ENCODE assay signal across 9 cellular contexts in the genomic region with DNA sequence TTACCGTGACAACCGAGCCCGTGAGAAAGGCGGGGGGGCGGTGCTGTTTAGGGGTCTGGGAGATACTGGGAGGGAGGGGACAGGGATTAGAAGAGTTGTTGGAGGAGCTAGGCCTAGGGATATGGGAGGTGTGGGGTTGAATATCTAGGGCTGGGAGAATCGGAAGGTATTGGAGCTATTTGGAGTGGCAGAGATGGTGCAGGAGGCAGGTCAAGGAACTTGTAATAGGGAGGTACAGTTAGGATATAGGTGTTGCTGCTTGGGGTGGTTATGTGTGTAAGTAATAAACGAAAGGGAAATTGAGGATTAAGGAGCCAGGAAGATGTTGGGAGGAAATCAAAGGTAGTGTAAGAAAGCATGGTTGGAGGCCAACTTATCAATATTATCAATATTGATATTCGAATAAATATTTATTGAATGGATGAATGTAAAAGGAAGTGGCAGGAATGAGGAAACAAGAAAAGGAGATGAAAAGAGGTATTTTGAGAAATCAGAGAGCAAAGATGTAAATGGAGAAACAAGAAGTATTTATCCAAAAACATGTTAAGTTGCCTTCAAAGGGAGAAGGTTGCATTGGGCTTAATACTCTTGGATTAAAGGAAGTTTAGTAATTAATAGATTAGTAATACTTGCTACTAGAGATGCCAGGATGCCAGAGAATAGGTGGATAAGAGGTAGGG. TPM values are rescaled to one million over a fixed set of nuclear protein-coding genes. Genes with fewer than 3 reads are reported as not detected.
A peak's percentile ranks its signal among the peaks of the same experiment; 100 is the strongest.
DNase-seq lines count a peak whose midpoint lies in the region; ATAC-seq, FAIRE-seq and TF ChIP-seq lines count a peak whose summit lies in the region.
"Had no signal": no experiment of that assay in that cellular context is flagged by ENCODE, and none has a peak within 500 bp of the region (broad histone marks: within the 10 kb centered on the region; RNA-seq: fewer than 3 reads in every experiment).

No MANE protein-coding gene starts in this region.

- 4 to 9% (median 6%) methylated on average over 8 of the region's 8 CpGs for WGBS in small intestine, 3 donors

- intact Hi-C loops in HCT116 (cut with micrococcal nuclease) = no loop called here

- H3K27ac Mint-ChIP-seq in WTC11 = peak overlapping the region; percentile 94

- H4K20me1 ChIP-seq in HCT116 (ENCODE audit: insufficient read depth) = no peaks in the 10 kb centered on the region

- no peak for FAIRE-seq in small intestine (lab: Jason Lieb, UNC)

- POLR2A ChIA-PET in HCT116 (lab: Charles Lee) = interaction anchor here (1.4 kb wide), 2 partner anchors 27 to 146 kb away, joined by 3 to 4 read pairs; a partner anchor contains a TSS
- POLR2A ChIA-PET in WTC11 (lab: Charles Lee) = no interaction called here

- H3K9me2 ChIP-seq in HCT116 (ENCODE audit: insufficient read depth) = no peaks in the 10 kb centered on the region

- no peak for DNase-seq in HCT116 (ENCODE audit: low read depth, low spot score)
- DNase-seq in WTC11 (ENCODE audit: low spot score) = peak; percentile 89
- no peak for DNase-seq in right atrium auricular region (ENCODE audit: low spot score)
- DNase-seq in small intestine = no peak
- DNase-seq in NCI-H1930 (lab: John Stamatoyannopoulos, UW) = no peak
- DNase-seq in NCI-H1417 treated with DMSO at 0.1 percent for 48 hours (lab: John Stamatoyannopoulos, UW) = no peak

- no peaks in the 10 kb centered on the region for H3K9me3 Mint-ChIP-seq in WTC11

- peak overlapping the region; percentile 86 for H3K4me3 Mint-ChIP-seq in WTC11

- H3K4me2 ChIP-seq in HCT116 (ENCODE audit: low read length) = peak overlapping the region; percentile 83

- BruUV-seq in HCT116 (replicated peaks; lab: Mats Ljungman, UMichigan) = TSS peak; percentile 21

- H3K4me1 ChIP-seq in HCT116 (ENCODE audit: control insufficient read depth in 1 of 2, insufficient read depth in 2 of 2, low read length in 2 of 2) (peaks cover 7 to 20% of the 10 kb centered on the region in 2 experiments; a peak in 3 of 4 replicates), right atrium auricular region (peaks cover 0 to 24% of the 10 kb centered on the region in 2 donors), small intestine (ENCODE audit: control insufficient read depth in 2 of 2, insufficient read depth in 1 of 2, low read depth in 1 of 2, low read length in 1 of 2) (peaks cover 0 to 14% of the 10 kb centered on the region in 2 donors)

- H3K4me3 ChIP-seq in HCT116 (replicated peaks in 1 of 2; ENCODE audit: low read depth in 1 of 2, low read length in 2 of 2) = peak overlapping the region; percentile 78 to 84
- H3K4me3 ChIP-seq in right atrium auricular region = peak overlapping the region; percentile 60 to 71
- H3K4me3 ChIP-seq in small intestine (ENCODE audit: low read depth in 1 of 2, low read length in 2 of 2) = peak overlapping the region; percentile 55 to 85

- H3K27ac ChIP-seq in HCT116 (ENCODE audit: low read depth, low read length) = peak overlapping the region; percentile 41
- H3K27ac ChIP-seq in right atrium auricular region = peak overlapping the region; percentile 90 to 95
- H3K27ac ChIP-seq in small intestine (ENCODE audit: low read depth in 1 of 2, low read length in 1 of 2) = peak overlapping the region; percentile 82 to 95

- H3K36me3 Mint-ChIP-seq in WTC11 = peaks cover 6% of the 10 kb centered on the region; the same call in 1 of the 2 replicates

- ATAC-seq in HCT116 (no peak), WTC11 (peak; percentile 75), GM21526 (IDR thresholded peaks at IDR 0.05; ENCODE audit: low FRiP score, unreplicated experiment) (no peak), GM19351 (IDR thresholded peaks at IDR 0.05; ENCODE audit: unreplicated experiment) (no peak)

- H3K9ac ChIP-seq in HCT116 (ENCODE audit: low read length) = peak overlapping the region; percentile 75

- TF ChIP-seq RAD21 in HCT116 (IDR thresholded peaks at IDR 0.05; ENCODE audit: low read depth) = no peak

- H3K9me3 ChIP-seq in HCT116 (ENCODE audit: control insufficient read depth in 1 of 2, insufficient read depth in 1 of 2, low read depth in 1 of 2, low read length in 2 of 2) = no peaks in the 10 kb centered on the region
- no peaks in the 10 kb centered on the region for H3K9me3 ChIP-seq in right atrium auricular region
- H3K9me3 ChIP-seq in small intestine (ENCODE audit: control insufficient read depth, low read depth) = no peaks in the 10 kb centered on the region

- H3K27me3 Mint-ChIP-seq in WTC11 (ENCODE audit: low read depth) = peaks cover 30% of the 10 kb centered on the region

- no peak for TF ChIP-seq CTCF in HCT116 (IDR thresholded peaks at IDR 0.05 in 2 of 3, conservative IDR thresholded peaks at IDR 0.05 in 1 of 3; ENCODE audit: borderline replicate concordance in 1 of 3, insufficient read depth in 1 of 3, low read depth in 2 of 3, low read length in 2 of 3)
- TF ChIP-seq CTCF in WTC11 (IDR thresholded peaks at IDR 0.05) = no peak
- TF ChIP-seq CTCF in right atrium auricular region (IDR thresholded peaks at IDR 0.05) = no peak

- RAD21 ChIA-PET in HCT116 (lab: Charles Lee; ENCODE audit: low non-redundant PET in 1 of 2, low total read pairs in 2 of 2, uncharacterized antibody in 2 of 2, unreplicated experiment in 2 of 2) = no interaction called here

- H3K36me3 ChIP-seq in HCT116 (ENCODE audit: control insufficient read depth in 1 of 2, insufficient read depth in 2 of 2, low read length in 2 of 2) (peaks cover 2 to 13% of the 10 kb centered on the region in 2 experiments; a peak in 2 of 4 replicates), right atrium auricular region (peaks cover 12% of the 10 kb centered on the region), small intestine (ENCODE audit: control insufficient read depth in 2 of 2, insufficient read depth in 2 of 2, low read length in 2 of 2) (peaks cover 7 to 10% of the 10 kb centered on the region in 2 donors)

- H3K27me3 ChIP-seq in HCT116 (ENCODE audit: insufficient read depth, low read length) = no peaks in the 10 kb centered on the region
- peaks cover 0 to 5% of the 10 kb centered on the region in 2 donors for H3K27me3 ChIP-seq in right atrium auricular region
- no peaks in the 10 kb centered on the region for H3K27me3 ChIP-seq in small intestine (ENCODE audit: control insufficient read depth in 2 of 2, insufficient read depth in 2 of 2, low read length in 2 of 2)

- CTCF ChIA-PET in HCT116 (lab: Charles Lee) = interaction anchor here (1.3 kb wide), 1 partner anchor 24 kb away, joined by 3 read pairs; no protein-coding TSS in a partner anchor
- CTCF ChIA-PET in WTC11 (lab: Charles Lee) = interaction anchor here (0.6 to 1.3 kb wide), 3 partner anchors 34 to 37 kb away, joined by 3 to 5 read pairs (median 3); no protein-coding TSS in a partner anchor

- peaks cover 29% of the 10 kb centered on the region for H3K4me1 Mint-ChIP-seq in WTC11

- H3K79me2 ChIP-seq in HCT116 (ENCODE audit: insufficient read depth, low read length) = peaks cover 23% of the 10 kb centered on the region

- TF ChIP-seq POLR2A in HCT116 (IDR thresholded peaks at IDR 0.05; ENCODE audit: borderline replicate concordance, extremely low read depth, insufficient read depth, insufficient read length) = no peak

- no peak overlapping the region for H2AFZ ChIP-seq in HCT116 (ENCODE audit: low read depth, low read length, poor library complexity, severe bottlenecking)

TF ChIP-seq in HCT116, 20 proteins besides CTCF, POLR2A, EP300 and RAD21 (continues in another document):
- no peak for TF ChIP-seq JUND (IDR thresholded peaks at IDR 0.05)
- TF ChIP-seq, protein P1, sequence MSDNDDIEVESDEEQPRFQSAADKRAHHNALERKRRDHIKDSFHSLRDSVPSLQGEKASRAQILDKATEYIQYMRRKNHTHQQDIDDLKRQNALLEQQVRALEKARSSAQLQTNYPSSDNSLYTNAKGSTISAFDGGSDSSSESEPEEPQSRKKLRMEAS (IDR thresholded peaks at IDR 0.05) = no peak
- TF ChIP-seq TCF7L2 (IDR thresholded peaks at IDR 0.05; ENCODE audit: borderline replicate concordance, extremely low read depth, insufficient read depth, insufficient read length) = no peak
- no peak for TF ChIP-seq SP1 (IDR thresholded peaks at IDR 0.05; ENCODE audit: low read depth)
- no peak for TF ChIP-seq YY1 (IDR thresholded peaks at IDR 0.05; ENCODE audit: extremely low read depth, insufficient replicate concordance, low read depth, low read length)
- no peak for TF ChIP-seq EZH2 (IDR thresholded peaks at IDR 0.05)
- TF ChIP-seq EGR1 (IDR thresholded peaks at IDR 0.05; ENCODE audit: low read depth) = no peak

TF ChIP-seq in WTC11, 78 proteins besides CTCF, POLR2A, EP300 and RAD21 (continues in another document):
- TF ChIP-seq CREM (CRISPR knock-in tag; IDR thresholded peaks at IDR 0.05) = no peak
- TF ChIP-seq NR1H2 (CRISPR knock-in tag; IDR thresholded peaks at IDR 0.05) = no peak
- no peak for TF ChIP-seq ZNF317 (CRISPR knock-in tag; IDR thresholded peaks at IDR 0.05; ENCODE audit: borderline replicate concordance, low read depth)
- no peak for TF ChIP-seq ZBTB21 (CRISPR knock-in tag; IDR thresholded peaks at IDR 0.05; ENCODE audit: borderline replicate concordance)
- TF ChIP-seq, protein P2, sequence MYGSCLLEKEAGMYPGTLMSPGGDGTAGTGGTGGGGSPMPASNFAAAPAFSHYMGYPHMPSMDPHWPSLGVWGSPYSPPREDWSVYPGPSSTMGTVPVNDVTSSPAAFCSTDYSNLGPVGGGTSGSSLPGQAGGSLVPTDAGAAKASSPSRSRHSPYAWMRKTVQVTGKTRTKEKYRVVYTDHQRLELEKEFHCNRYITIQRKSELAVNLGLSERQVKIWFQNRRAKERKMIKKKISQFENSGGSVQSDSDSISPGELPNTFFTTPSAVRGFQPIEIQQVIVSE (CRISPR knock-in tag; IDR thresholded peaks at IDR 0.05; ENCODE audit: borderline replicate concordance) = no peak

RNA-seq across cellular contexts. Expression of a gene that starts 0.6 kb away (rescaled TPM):
- total RNA-seq in HCT116 (2021; ENCODE audit: unreplicated experiment) = 29.3 TPM
- 34.3 and 37.8 TPM in 2 replicates for polyA plus RNA-seq in HCT116 (2012)
- total RNA-seq in WTC11 (2021) = 25.0 to 28.4 TPM (median 27.7 TPM) in 3 replicates
- 10 to 100 TPM; 48.2 to 55.7 TPM for total RNA-seq in right atrium auricular region
- 100 to 1,000 TPM in 2 of 3 donors, 10 to 100 TPM in 1; 71.8 to 111 (median 108) TPM for polyA plus RNA-seq in small intestine

RNA-seq across cellular contexts. Expression of a gene that starts 6.5 kb away (rescaled TPM):
- 42.6 TPM for total RNA-seq in HCT116 (2021; ENCODE audit: unreplicated experiment)
- 83.3 and 89.3 TPM in 2 replicates for polyA plus RNA-seq in HCT116 (2012)
- 37.7 to 39.6 TPM (median 38.8 TPM) in 3 replicates for total RNA-seq in WTC11 (2021)
- 10 to 100 TPM; 16.2 to 23.1 TPM for total RNA-seq in right atrium auricular region
- polyA plus RNA-seq in small intestine = 10 to 100 TPM; 42.7 to 78.4 (median 57.5) TPM

RNA-seq across cellular contexts. Expression of a gene that starts 8.0 kb away (rescaled TPM):
- total RNA-seq in HCT116 (2021; ENCODE audit: unreplicated experiment) (0.22 TPM), WTC11 (2021) (4.2 to 5.1 TPM (median 4.5 TPM) in 3 replicates), right atrium auricular region (1 to 10 TPM in 1 of 2 donors, under 1 TPM in 1; 0.26 to 1.1 TPM)
- polyA plus RNA-seq in HCT116 (2012) = 0.75 and 1.0 TPM in 2 replicates
- polyA plus RNA-seq in small intestine = under 1 TPM; 0.18 to 0.27 (median 0.22) TPM
- total RNA-seq: activated CD8-positive, alpha-beta memory T cell treated with anti-CD3 and anti-CD28 coated beads for 36 hours had no signal

RNA-seq across cellular contexts. Expression of a gene that starts 45.3 kb away (rescaled TPM):
- total RNA-seq in HCT116 (2021; ENCODE audit: unreplicated experiment) (not detected), WTC11 (2021) (0.11 to 0.16 TPM (median 0.13 TPM) in 3 replicates), right atrium auricular region (not detected)
- polyA plus RNA-seq in HCT116 (2012) = 0.11 and 0.36 TPM in 2 replicates
- 10 to 100 TPM in 2 of 3 donors, 1 to 10 TPM in 1; 5.2 to 41.6 (median 37.8) TPM for polyA plus RNA-seq in small intestine
- total RNA-seq: activated CD8-positive, alpha-beta memory T cell treated with anti-CD3 and anti-CD28 coated beads for 36 hours had no signal

Comparison
In these comparisons a context has a peak if more than half of its experiments do, and no peak if none do; other contexts are left out.
1. H3K27ac ChIP-seq: peak in every context shown above with its lines; median percentile 92 in right atrium auricular region; 88 in small intestine; 41 in HCT116.